Comparison of ENCODE assay signal across 14 cellular contexts in the genomic region with DNA sequence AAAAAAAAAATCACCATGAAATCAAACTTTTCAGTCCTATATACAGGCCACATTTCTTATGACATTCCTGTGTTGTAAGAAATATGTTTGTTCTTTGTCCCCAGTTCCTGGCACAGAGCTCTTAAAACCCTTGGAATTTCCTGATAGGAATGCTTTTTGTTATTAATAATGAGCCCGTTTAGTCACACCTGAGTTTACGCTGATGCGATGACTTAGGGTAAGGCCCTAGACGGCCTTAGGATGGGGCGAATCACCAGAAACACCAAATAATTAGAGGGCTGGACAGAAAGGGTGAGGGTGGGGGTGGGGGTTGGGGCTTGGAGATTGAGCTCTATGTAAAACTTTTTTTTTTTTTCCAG. TPM values are rescaled to one million over a fixed set of nuclear protein-coding genes. Genes with fewer than 3 reads are reported as not detected.
DNase-seq lines count a peak whose midpoint lies in the region; ATAC-seq, FAIRE-seq and TF ChIP-seq lines count a peak whose summit lies in the region.
"Had no signal": no experiment of that assay in that cellular context is flagged by ENCODE, and none has a peak within 500 bp of the region (broad histone marks: within the 10 kb centered on the region; RNA-seq: fewer than 3 reads in every experiment).

No MANE protein-coding gene starts in this region.

- H3K9me3 ChIP-seq in A673 (ENCODE audit: low read depth, low read length, poor library complexity, severe bottlenecking) (no peaks in the 10 kb centered on the region), PC-3 (ENCODE audit: low read length) (no peaks in the 10 kb centered on the region), endothelial cell of umbilical vein (replicated peaks; ENCODE audit: control insufficient read depth, insufficient read depth, low read length) (no peaks in the 10 kb centered on the region), psoas muscle (no peaks in the 10 kb centered on the region)

- 64 to 76% (median 75%) methylated on average over 5 of the region's 5 CpGs for WGBS in psoas muscle, 3 donors

- no peak overlapping the region for H3K4me3 ChIP-seq in A673 (ENCODE audit: low read depth, low read length, poor library complexity, severe bottlenecking)
- peak overlapping the region; percentile 7; the same call in 1 of the 2 replicates for H3K4me3 ChIP-seq in PC-3 (ENCODE audit: low read length)
- H3K4me3 ChIP-seq in endothelial cell of umbilical vein (replicated peaks in 1 of 3; ENCODE audit: insufficient read depth in 1 of 3, low read depth in 1 of 3, low read length in 3 of 3): no peak overlapping the region
- no peak overlapping the region for H3K4me3 ChIP-seq in psoas muscle

- peak; percentile 94 for FAIRE-seq in endothelial cell of umbilical vein (lab: Jason Lieb, UNC)
- FAIRE-seq: H1 had no signal

- H3K9ac ChIP-seq in PC-3 (ENCODE audit: low read length) (no peak overlapping the region), endothelial cell of umbilical vein (replicated peaks; ENCODE audit: extremely low read depth, insufficient read depth, low read length) (peak overlapping the region; percentile 62)

- H3K27me3 ChIP-seq in A673 (replicated peaks; ENCODE audit: insufficient read depth, low read depth, low read length, poor library complexity) (no peaks in the 10 kb centered on the region), PC-3 (ENCODE audit: low read length) (no peaks in the 10 kb centered on the region), endothelial cell of umbilical vein (ENCODE audit: control insufficient read depth in 2 of 2, insufficient read depth in 2 of 2, low read length in 2 of 2) (no peaks in the 10 kb centered on the region), psoas muscle (ENCODE audit: insufficient read depth in 3 of 3, low read length in 2 of 3) (no peaks in the 10 kb centered on the region)

- H3K36me3 ChIP-seq in A673 (ENCODE audit: insufficient read depth, low read length, poor library complexity, severe bottlenecking) (no peaks in the 10 kb centered on the region), PC-3 (ENCODE audit: low read depth, low read length) (peaks cover 9% of the 10 kb centered on the region), endothelial cell of umbilical vein (ENCODE audit: control insufficient read depth in 2 of 2, extremely low read depth in 1 of 2, insufficient read depth in 2 of 2, low read length in 2 of 2) (no peaks in the 10 kb centered on the region), psoas muscle (ENCODE audit: insufficient read depth in 1 of 2, low read depth in 1 of 2) (no peaks in the 10 kb centered on the region)

- H3K4me2 ChIP-seq in PC-3 (ENCODE audit: low read length) (peak overlapping the region; percentile 38), endothelial cell of umbilical vein (ENCODE audit: insufficient read depth, low read length) (peak overlapping the region; percentile 58)

- peak overlapping the region; percentile 51 for H3K27ac ChIP-seq in A673 (ENCODE audit: low read depth, low read length, poor library complexity, severe bottlenecking)
- peak overlapping the region; percentile 22 for H3K27ac ChIP-seq in PC-3 (ENCODE audit: low read length)
- peak overlapping the region; percentile 82 for H3K27ac ChIP-seq in endothelial cell of umbilical vein (ENCODE audit: insufficient read depth, low read depth, low read length)
- peak overlapping the region; percentile 55 for H3K27ac ChIP-seq in psoas muscle

- no peaks in the 10 kb centered on the region for H4K20me1 ChIP-seq in PC-3 (ENCODE audit: low read length)
- H4K20me1 ChIP-seq in endothelial cell of umbilical vein (replicated peaks; ENCODE audit: control insufficient read depth, extremely low read depth, insufficient read depth, low read length): no peaks in the 10 kb centered on the region

- ATAC-seq in PC-3 (peak; percentile 69), psoas muscle (no peak), HG03280 (IDR thresholded peaks at IDR 0.05; ENCODE audit: unreplicated experiment) (no peak)
- ATAC-seq: natural killer cell had no signal

- H3K9me1 ChIP-seq in endothelial cell of umbilical vein (replicated peaks; ENCODE audit: control insufficient read depth, extremely low read depth, insufficient read depth, low read length): no peaks in the 10 kb centered on the region

- CTCF ChIA-PET in A673 (lab: Charles Lee) (interaction anchor here (0.6 kb wide), 1 partner anchor 163 kb away, joined by 3 read pairs; no protein-coding TSS in a partner anchor), PC-3 (lab: Charles Lee) (interaction anchor here (0.6 to 1.2 kb wide), 8 partner anchors 11 to 227 kb away, joined by 3 to 6 read pairs (median 4); no protein-coding TSS in a partner anchor), endothelial cell of umbilical vein (lab: Charles Lee) (interaction anchor here (0.7 to 5.3 kb wide), 9 partner anchors 11 to 61 kb away, joined by 3 to 60 read pairs (median 3); a partner anchor contains a TSS)

- BruUV-seq in A673 (replicated peaks; lab: Mats Ljungman, UMichigan) (no TSS peak), PC-3 (replicated peaks; lab: Mats Ljungman, UMichigan) (no TSS peak), endothelial cell of umbilical vein (replicated peaks; lab: Mats Ljungman, UMichigan) (no TSS peak)

- peak overlapping the region; percentile 0; the same call in 1 of the 2 replicates for H2AFZ ChIP-seq in PC-3 (ENCODE audit: low read length)
- H2AFZ ChIP-seq in endothelial cell of umbilical vein (ENCODE audit: low read depth, low read length): no peak overlapping the region

- H3K9me2 ChIP-seq in PC-3 (replicated peaks; ENCODE audit: low read length): no peaks in the 10 kb centered on the region

- no peak for TF ChIP-seq POLR2A in endothelial cell of umbilical vein (IDR thresholded peaks at IDR 0.05; ENCODE audit: low read depth, low read length)
- TF ChIP-seq POLR2A in erythroblast (IDR thresholded peaks at IDR 0.05; ENCODE audit: low read length): no peak

- H3K79me2 ChIP-seq in PC-3 (ENCODE audit: low read length): peaks cover 100% of the 10 kb centered on the region
- peaks cover 8% of the 10 kb centered on the region for H3K79me2 ChIP-seq in endothelial cell of umbilical vein (ENCODE audit: control insufficient read depth, insufficient read depth, low read length)

- DNase-seq in A673 (ENCODE audit: low spot score): peak; percentile 39
- peak; percentile 91 for DNase-seq in PC-3
- peak; percentile 69 for DNase-seq in endothelial cell of umbilical vein (ENCODE audit: low read depth, low spot score)
- DNase-seq in psoas muscle: no peak
- no peak for DNase-seq in GM13976 (ENCODE audit: low spot score)
- DNase-seq in erythroblast (lab: John Stamatoyannopoulos, UW): no peak
- DNase-seq in NAMALWA (ENCODE audit: low spot score): no peak
- DNase-seq: activated CD4-positive, alpha-beta T cell treated with anti-CD3 and anti-CD28 coated beads, Interleukin-2, amount 10 ng/mL, durations not matched to agents 7 days and 5 days; Kasumi-1; natural killer cell; NCI-H1436 treated with DMSO at 0.1 percent for 48 hours; NK-92 treated with Interleukin-12 subunit alpha and Interleukin-12 subunit beta, amount 100 ng/mL, for 24 hours had no signal

- no peak for TF ChIP-seq CTCF in A673 (conservative IDR thresholded peaks at IDR 0.05; ENCODE audit: low read depth, low read length)
- TF ChIP-seq CTCF in PC-3 (conservative IDR thresholded peaks at IDR 0.05; ENCODE audit: low read depth, low read length): no peak
- no peak for TF ChIP-seq CTCF in endothelial cell of umbilical vein (IDR thresholded peaks at IDR 0.05; ENCODE audit: extremely low read depth in 1 of 2, insufficient read depth in 1 of 2, low read depth in 1 of 2, low read length in 2 of 2)
- no peak for TF ChIP-seq CTCF in psoas muscle (IDR thresholded peaks at IDR 0.05)
- no peak for TF ChIP-seq CTCF in GM13976 (IDR thresholded peaks at IDR 0.05; ENCODE audit: borderline replicate concordance, control extremely low read depth, extremely low read depth, insufficient read depth, missing control alignments)

- H3F3A ChIP-seq in PC-3 (ENCODE audit: low read length, unreplicated experiment): no peaks in the 10 kb centered on the region

- H3K4me1 ChIP-seq in A673 (ENCODE audit: insufficient read depth, low read length, poor library complexity, severe bottlenecking) (no peaks in the 10 kb centered on the region), PC-3 (ENCODE audit: insufficient read depth, low read length) (peaks cover 51% of the 10 kb centered on the region), endothelial cell of umbilical vein (ENCODE audit: control insufficient read depth, extremely low read depth, insufficient read depth, low read length) (peaks cover 45% of the 10 kb centered on the region), psoas muscle (peaks cover 67% of the 10 kb centered on the region)

- intact Hi-C loops in A673 (cut with micrococcal nuclease; ENCODE audit: unreplicated experiment): no loop called here
- intact Hi-C loops in PC-3 (cut with micrococcal nuclease): loop anchor here (5.0 kb wide), 2 partner anchors 36 to 39 kb away; no protein-coding TSS in a partner anchor
- intact Hi-C loops in endothelial cell of umbilical vein (cut with micrococcal nuclease): loop anchor here (1.0 to 5.0 kb wide), 3 partner anchors 11 to 41 kb away; no protein-coding TSS in a partner anchor
- intact Hi-C loops in psoas muscle (cut with DNase I): no loop called here

- in situ Hi-C loops in GM13976 (cut with MboI; ENCODE audit: low sequenced_read_pairs, unreplicated experiment): no loop called here

- dilution Hi-C loops in endothelial cell of umbilical vein (cut with MboI; ENCODE audit: extremely low pct_ligation_motif_present, low sequenced_read_pairs): no loop called here

- POLR2A ChIA-PET in A673 (lab: Charles Lee; ENCODE audit: low non-redundant PET) (no interaction called here), PC-3 (lab: Charles Lee; ENCODE audit: unreplicated experiment) (interaction anchor here (0.6 to 1.2 kb wide), 7 partner anchors 12 to 1049 kb away, joined by 3 to 14 read pairs (median 4); no protein-coding TSS in a partner anchor), endothelial cell of umbilical vein (lab: Charles Lee) (interaction anchor here (1.4 kb wide), 1 partner anchor 22 kb away, joined by 9 read pairs; no protein-coding TSS in a partner anchor)

RNA-seq across cellular contexts. Expression of a gene that starts 17.5 kb away (rescaled TPM):
- total RNA-seq in A673 (2021): 2.1 and 2.5 TPM in 2 replicates
- 186 and 212 TPM in 2 replicates for total RNA-seq in PC-3 (2014; rRNA removed)
- total RNA-seq in endothelial cell of umbilical vein: 78.4 and 100 TPM in 2 replicates
- 166 and 189 TPM in 2 replicates for polyA plus RNA-seq in endothelial cell of umbilical vein
- 105 and 118 TPM in 2 replicates for polyA plus RNA-seq in endothelial cell of umbilical vein (2011; cell fraction: cytosol; rRNA removed)
- polyA plus RNA-seq in endothelial cell of umbilical vein (2011; cell fraction: nucleus; rRNA removed): 69.7 and 75.3 TPM in 2 replicates
- 50.5 and 94.9 TPM in 2 replicates for polyA plus RNA-seq in endothelial cell of umbilical vein (2012)
- 120 and 174 TPM in 2 replicates for polyA minus RNA-seq in endothelial cell of umbilical vein
- 10.7 TPM for polyA minus RNA-seq in endothelial cell of umbilical vein (2011; cell fraction: cytosol; rRNA and poly(A)+ RNA removed)
- 50.8 and 57.3 TPM in 2 replicates for polyA minus RNA-seq in endothelial cell of umbilical vein (2011; cell fraction: nucleus; rRNA and poly(A)+ RNA removed)
- total RNA-seq in psoas muscle: 10 to 100 TPM in 1 of 4 donors, 1 to 10 TPM in 3; 6.3 to 35.0 (median 8.6) TPM
- polyA plus RNA-seq in psoas muscle: 10 to 100 TPM; 10.7 to 11.7 (median 11.6) TPM

RNA-seq across cellular contexts. Expression of a gene that starts 52.0 kb away (rescaled TPM):
- 0.17 and 0.21 TPM in 2 replicates for total RNA-seq in A673 (2021)
- total RNA-seq in PC-3 (2014; rRNA removed): 0.40 TPM in 1 of 2 replicates, not detected in the other
- total RNA-seq in endothelial cell of umbilical vein: not detected in 2 replicates
- 0.19 and 0.22 TPM in 2 replicates for polyA plus RNA-seq in endothelial cell of umbilical vein
- 0.14 and 0.20 TPM in 2 replicates for polyA plus RNA-seq in endothelial cell of umbilical vein (2011; cell fraction: cytosol; rRNA removed)
- 0.11 TPM in 1 of 2 replicates, not detected in the other for polyA plus RNA-seq in endothelial cell of umbilical vein (2011; cell fraction: nucleus; rRNA removed)
- 0.11 and 0.24 TPM in 2 replicates for polyA plus RNA-seq in endothelial cell of umbilical vein (2012)
- polyA minus RNA-seq in endothelial cell of umbilical vein: 0.21 TPM in 1 of 2 replicates, not detected in the other
- not detected for polyA minus RNA-seq in endothelial cell of umbilical vein (2011; cell fraction: cytosol; rRNA and poly(A)+ RNA removed)
- not detected in 2 replicates for polyA minus RNA-seq in endothelial cell of umbilical vein (2011; cell fraction: nucleus; rRNA and poly(A)+ RNA removed)
- total RNA-seq in psoas muscle: under 1 TPM; 0.21 to 0.46 (median 0.23) TPM
- under 1 TPM; 0.25 to 0.61 (median 0.31) TPM for polyA plus RNA-seq in psoas muscle
- total RNA-seq: activated CD4-positive, alpha-beta T cell treated with anti-CD3 and anti-CD28 coated beads, Interleukin-2, amount 10 ng/mL, durations not matched to agents 7 days and 5 days; H1; natural killer cell had no signal

Comparison
In these comparisons a context has a peak if more than half of its experiments do, and no peak if none do; other contexts are left out.
1. DNase-seq: peak in A673 (single experiment), PC-3 (single experiment) and endothelial cell of umbilical vein (single experiment); none in psoas muscle (0 of 2), GM13976 (single experiment), erythroblast (0 of 2) and NAMALWA (single experiment).
2. H3K27ac ChIP-seq: peak in every context shown above with its lines; median percentile 82 in endothelial cell of umbilical vein; 55 in psoas muscle; 51 in A673; 22 in PC-3.
3. intact Hi-C loops: an anchor here in PC-3 (5.0 kb wide) and endothelial cell of umbilical vein (1.0 to 5.0 kb wide); none called in A673 and psoas muscle.